ENCODE assay signal across 1 cellular context in genomic region chr7:155069992-155070827, GRCh38.
TF ChIP-seq lines count a peak whose summit lies in the region.

Gene HTR5A (plus strand): TSS chr7:155070324. CDS start chr7:155070900, 576 bp downstream.

TF ChIP-seq in GM12878, 131 proteins besides CTCF, POLR2A, EP300 and RAD21 (continued from another document):
- TF ChIP-seq ZNF592 (IDR thresholded peaks at IDR 0.05), result no peak
- TF ChIP-seq JUND (IDR thresholded peaks at IDR 0.05; ENCODE audit: low read depth, low read length), result no peak
- TF ChIP-seq, protein P1, sequence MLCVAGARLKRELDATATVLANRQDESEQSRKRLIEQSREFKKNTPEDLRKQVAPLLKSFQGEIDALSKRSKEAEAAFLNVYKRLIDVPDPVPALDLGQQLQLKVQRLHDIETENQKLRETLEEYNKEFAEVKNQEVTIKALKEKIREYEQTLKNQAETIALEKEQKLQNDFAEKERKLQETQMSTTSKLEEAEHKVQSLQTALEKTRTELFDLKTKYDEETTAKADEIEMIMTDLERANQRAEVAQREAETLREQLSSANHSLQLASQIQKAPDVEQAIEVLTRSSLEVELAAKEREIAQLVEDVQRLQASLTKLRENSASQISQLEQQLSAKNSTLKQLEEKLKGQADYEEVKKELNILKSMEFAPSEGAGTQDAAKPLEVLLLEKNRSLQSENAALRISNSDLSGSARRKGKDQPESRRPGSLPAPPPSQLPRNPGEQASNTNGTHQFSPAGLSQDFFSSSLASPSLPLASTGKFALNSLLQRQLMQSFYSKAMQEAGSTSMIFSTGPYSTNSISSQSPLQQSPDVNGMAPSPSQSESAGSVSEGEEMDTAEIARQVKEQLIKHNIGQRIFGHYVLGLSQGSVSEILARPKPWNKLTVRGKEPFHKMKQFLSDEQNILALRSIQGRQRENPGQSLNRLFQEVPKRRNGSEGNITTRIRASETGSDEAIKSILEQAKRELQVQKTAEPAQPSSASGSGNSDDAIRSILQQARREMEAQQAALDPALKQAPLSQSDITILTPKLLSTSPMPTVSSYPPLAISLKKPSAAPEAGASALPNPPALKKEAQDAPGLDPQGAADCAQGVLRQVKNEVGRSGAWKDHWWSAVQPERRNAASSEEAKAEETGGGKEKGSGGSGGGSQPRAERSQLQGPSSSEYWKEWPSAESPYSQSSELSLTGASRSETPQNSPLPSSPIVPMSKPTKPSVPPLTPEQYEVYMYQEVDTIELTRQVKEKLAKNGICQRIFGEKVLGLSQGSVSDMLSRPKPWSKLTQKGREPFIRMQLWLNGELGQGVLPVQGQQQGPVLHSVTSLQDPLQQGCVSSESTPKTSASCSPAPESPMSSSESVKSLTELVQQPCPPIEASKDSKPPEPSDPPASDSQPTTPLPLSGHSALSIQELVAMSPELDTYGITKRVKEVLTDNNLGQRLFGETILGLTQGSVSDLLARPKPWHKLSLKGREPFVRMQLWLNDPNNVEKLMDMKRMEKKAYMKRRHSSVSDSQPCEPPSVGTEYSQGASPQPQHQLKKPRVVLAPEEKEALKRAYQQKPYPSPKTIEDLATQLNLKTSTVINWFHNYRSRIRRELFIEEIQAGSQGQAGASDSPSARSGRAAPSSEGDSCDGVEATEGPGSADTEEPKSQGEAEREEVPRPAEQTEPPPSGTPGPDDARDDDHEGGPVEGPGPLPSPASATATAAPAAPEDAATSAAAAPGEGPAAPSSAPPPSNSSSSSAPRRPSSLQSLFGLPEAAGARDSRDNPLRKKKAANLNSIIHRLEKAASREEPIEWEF (IDR thresholded peaks at IDR 0.05; ENCODE audit: insufficient replicate concordance, low read depth, low read length), result no peak
- peak; percentile 42 for TF ChIP-seq RELA (IDR thresholded peaks at IDR 0.05; ENCODE audit: borderline replicate concordance, partially characterized antibody)
- TF ChIP-seq, protein P2, sequence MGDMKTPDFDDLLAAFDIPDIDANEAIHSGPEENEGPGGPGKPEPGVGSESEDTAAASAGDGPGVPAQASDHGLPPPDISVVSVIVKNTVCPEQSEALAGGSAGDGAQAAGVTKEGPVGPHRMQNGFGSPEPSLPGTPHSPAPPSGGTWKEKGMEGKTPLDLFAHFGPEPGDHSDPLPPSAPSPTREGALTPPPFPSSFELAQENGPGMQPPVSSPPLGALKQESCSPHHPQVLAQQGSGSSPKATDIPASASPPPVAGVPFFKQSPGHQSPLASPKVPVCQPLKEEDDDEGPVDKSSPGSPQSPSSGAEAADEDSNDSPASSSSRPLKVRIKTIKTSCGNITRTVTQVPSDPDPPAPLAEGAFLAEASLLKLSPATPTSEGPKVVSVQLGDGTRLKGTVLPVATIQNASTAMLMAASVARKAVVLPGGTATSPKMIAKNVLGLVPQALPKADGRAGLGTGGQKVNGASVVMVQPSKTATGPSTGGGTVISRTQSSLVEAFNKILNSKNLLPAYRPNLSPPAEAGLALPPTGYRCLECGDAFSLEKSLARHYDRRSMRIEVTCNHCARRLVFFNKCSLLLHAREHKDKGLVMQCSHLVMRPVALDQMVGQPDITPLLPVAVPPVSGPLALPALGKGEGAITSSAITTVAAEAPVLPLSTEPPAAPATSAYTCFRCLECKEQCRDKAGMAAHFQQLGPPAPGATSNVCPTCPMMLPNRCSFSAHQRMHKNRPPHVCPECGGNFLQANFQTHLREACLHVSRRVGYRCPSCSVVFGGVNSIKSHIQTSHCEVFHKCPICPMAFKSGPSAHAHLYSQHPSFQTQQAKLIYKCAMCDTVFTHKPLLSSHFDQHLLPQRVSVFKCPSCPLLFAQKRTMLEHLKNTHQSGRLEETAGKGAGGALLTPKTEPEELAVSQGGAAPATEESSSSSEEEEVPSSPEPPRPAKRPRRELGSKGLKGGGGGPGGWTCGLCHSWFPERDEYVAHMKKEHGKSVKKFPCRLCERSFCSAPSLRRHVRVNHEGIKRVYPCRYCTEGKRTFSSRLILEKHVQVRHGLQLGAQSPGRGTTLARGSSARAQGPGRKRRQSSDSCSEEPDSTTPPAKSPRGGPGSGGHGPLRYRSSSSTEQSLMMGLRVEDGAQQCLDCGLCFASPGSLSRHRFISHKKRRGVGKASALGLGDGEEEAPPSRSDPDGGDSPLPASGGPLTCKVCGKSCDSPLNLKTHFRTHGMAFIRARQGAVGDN (IDR thresholded peaks at IDR 0.05), result no peak
- TF ChIP-seq CBX3 (IDR thresholded peaks at IDR 0.05; ENCODE audit: borderline replicate concordance, low read depth), result no peak
- no peak for TF ChIP-seq NR2C1 (IDR thresholded peaks at IDR 0.05)
- peak in 1 of 2 experiments; percentile 45; a peak in 2 of 4 replicates for TF ChIP-seq BHLHE40 (IDR thresholded peaks at IDR 0.05; ENCODE audit: borderline replicate concordance in 1 of 2, low read depth in 2 of 2, low read length in 1 of 2)
- TF ChIP-seq ZNF24 (IDR thresholded peaks at IDR 0.05), result peak; percentile 73
- TF ChIP-seq SMC3 (IDR thresholded peaks at IDR 0.05; ENCODE audit: borderline replicate concordance, low read length), result peak; percentile 19; the same call in 1 of the 2 replicates
- TF ChIP-seq FOXM1 (IDR thresholded peaks at IDR 0.05; ENCODE audit: low read depth, low read length), result no peak
- no peak for TF ChIP-seq CEBPB (IDR thresholded peaks at IDR 0.05; ENCODE audit: borderline replicate concordance in 1 of 2, low read depth in 2 of 2, low read length in 2 of 2)
- TF ChIP-seq WRNIP1 (IDR thresholded peaks at IDR 0.05; ENCODE audit: borderline replicate concordance, low read depth, low read length), result no peak
- TF ChIP-seq, protein P3, sequence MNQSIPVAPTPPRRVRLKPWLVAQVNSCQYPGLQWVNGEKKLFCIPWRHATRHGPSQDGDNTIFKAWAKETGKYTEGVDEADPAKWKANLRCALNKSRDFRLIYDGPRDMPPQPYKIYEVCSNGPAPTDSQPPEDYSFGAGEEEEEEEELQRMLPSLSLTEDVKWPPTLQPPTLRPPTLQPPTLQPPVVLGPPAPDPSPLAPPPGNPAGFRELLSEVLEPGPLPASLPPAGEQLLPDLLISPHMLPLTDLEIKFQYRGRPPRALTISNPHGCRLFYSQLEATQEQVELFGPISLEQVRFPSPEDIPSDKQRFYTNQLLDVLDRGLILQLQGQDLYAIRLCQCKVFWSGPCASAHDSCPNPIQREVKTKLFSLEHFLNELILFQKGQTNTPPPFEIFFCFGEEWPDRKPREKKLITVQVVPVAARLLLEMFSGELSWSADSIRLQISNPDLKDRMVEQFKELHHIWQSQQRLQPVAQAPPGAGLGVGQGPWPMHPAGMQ (IDR thresholded peaks at IDR 0.05; ENCODE audit: borderline replicate concordance), result no peak
- TF ChIP-seq ZBTB4 (CRISPR knock-in tag; IDR thresholded peaks at IDR 0.05), result no peak; the same call in 1 of the 2 replicates
- no peak for TF ChIP-seq STAT3 (IDR thresholded peaks at IDR 0.05; ENCODE audit: low read depth, low read length)
- no peak for TF ChIP-seq SMAD1 (IDR thresholded peaks at IDR 0.05; ENCODE audit: low read depth, partially characterized antibody)
